In genomic region chr17:76071497-76072148, GRCh38 we compare ENCODE assay signal across 8 cellular contexts. TPM values are rescaled to one million over a fixed set of nuclear protein-coding genes. Genes with fewer than 3 reads are reported as not detected.
A peak's percentile ranks its signal among the peaks of the same experiment; 100 is the strongest.
DNase-seq lines count a peak whose midpoint lies in the region; ATAC-seq and TF ChIP-seq lines count a peak whose summit lies in the region.

No MANE protein-coding gene starts in this region.

- DNase-seq in RPMI8226 (peak; percentile 33), endothelial cell (ENCODE audit: low spot score) (no peak), activated gamma-delta T cell (lab: John Stamatoyannopoulos, UW) (no peak), DMS 273 treated with DMSO at 0.1 percent for 48 hours (lab: John Stamatoyannopoulos, UW) (no peak), COLO829 (ENCODE audit: low spot score) (no peak), NCI-H510A treated with DMSO at 0.1 percent for 48 hours (lab: John Stamatoyannopoulos, UW) (no peak)

- peak overlapping the region; percentile 37 for H3K9ac ChIP-seq in parathyroid adenoma

- H3K36me3 Mint-ChIP-seq in endothelial cell (ENCODE audit: low read depth, unreplicated experiment), result peaks cover 4% of the 10 kb centered on the region

- H3K4me3 ChIP-seq in parathyroid adenoma (ENCODE audit: low read depth, low read length), result peak overlapping the region; percentile 89

- H3K4me1 Mint-ChIP-seq in endothelial cell (ENCODE audit: unreplicated experiment), result peaks cover 17% of the 10 kb centered on the region

- peaks cover 15% of the 10 kb centered on the region for H3K79me2 ChIP-seq in parathyroid adenoma

- H3K27ac Mint-ChIP-seq in endothelial cell (ENCODE audit: unreplicated experiment), result peak overlapping the region; percentile 32

- no peaks in the 10 kb centered on the region for H3K9me3 ChIP-seq in parathyroid adenoma (ENCODE audit: control insufficient read depth, low read length)

- no peak for TF ChIP-seq CTCF in endothelial cell (IDR thresholded peaks at IDR 0.05; ENCODE audit: unreplicated experiment)
- TF ChIP-seq CTCF in parathyroid adenoma (IDR thresholded peaks at IDR 0.05), result no peak

- peak overlapping the region; percentile 100 for H2AFZ ChIP-seq in parathyroid adenoma

- H3K27me3 Mint-ChIP-seq in endothelial cell (ENCODE audit: unreplicated experiment), result peaks cover 20% of the 10 kb centered on the region

- peak; percentile 35 for ATAC-seq in GM18517 (IDR thresholded peaks at IDR 0.05; ENCODE audit: unreplicated experiment)

- H3K9me3 Mint-ChIP-seq in endothelial cell (ENCODE audit: unreplicated experiment), result no peaks in the 10 kb centered on the region

- peak overlapping the region; percentile 98 for H3K4me3 Mint-ChIP-seq in endothelial cell (ENCODE audit: unreplicated experiment)

- peaks cover 3% of the 10 kb centered on the region for H3K27me3 ChIP-seq in parathyroid adenoma (ENCODE audit: control insufficient read depth, insufficient read depth, low read length)

- H3K27ac ChIP-seq in parathyroid adenoma, result no peak overlapping the region

- no peaks in the 10 kb centered on the region for H3K36me3 ChIP-seq in parathyroid adenoma (ENCODE audit: control insufficient read depth, insufficient read depth, low read length)

- peak overlapping the region; percentile 99 for H3K4me2 ChIP-seq in parathyroid adenoma (ENCODE audit: low read length)

- H3K4me1 ChIP-seq in parathyroid adenoma, result peaks cover 22% of the 10 kb centered on the region

RNA-seq across cellular contexts. Expression of gene SRP68, which starts 0.7 kb away (rescaled TPM):
- 62.6 TPM for total RNA-seq in endothelial cell (ENCODE audit: unreplicated experiment)

RNA-seq across cellular contexts. Expression of gene GALR2, which starts 3.0 kb away (rescaled TPM):
- total RNA-seq in endothelial cell (ENCODE audit: unreplicated experiment), result not detected

RNA-seq across cellular contexts. Expression of gene ZACN, which starts 7.4 kb away (rescaled TPM):
- not detected for total RNA-seq in endothelial cell (ENCODE audit: unreplicated experiment)

RNA-seq across cellular contexts. Expression of gene EXOC7, which starts 32.0 kb away (rescaled TPM):
- 183 TPM for total RNA-seq in endothelial cell (ENCODE audit: unreplicated experiment)

RNA-seq across cellular contexts. Expression of gene EVPL, which starts 44.5 kb away (rescaled TPM):
- not detected for total RNA-seq in endothelial cell (ENCODE audit: unreplicated experiment)
